In the genomic region with DNA sequence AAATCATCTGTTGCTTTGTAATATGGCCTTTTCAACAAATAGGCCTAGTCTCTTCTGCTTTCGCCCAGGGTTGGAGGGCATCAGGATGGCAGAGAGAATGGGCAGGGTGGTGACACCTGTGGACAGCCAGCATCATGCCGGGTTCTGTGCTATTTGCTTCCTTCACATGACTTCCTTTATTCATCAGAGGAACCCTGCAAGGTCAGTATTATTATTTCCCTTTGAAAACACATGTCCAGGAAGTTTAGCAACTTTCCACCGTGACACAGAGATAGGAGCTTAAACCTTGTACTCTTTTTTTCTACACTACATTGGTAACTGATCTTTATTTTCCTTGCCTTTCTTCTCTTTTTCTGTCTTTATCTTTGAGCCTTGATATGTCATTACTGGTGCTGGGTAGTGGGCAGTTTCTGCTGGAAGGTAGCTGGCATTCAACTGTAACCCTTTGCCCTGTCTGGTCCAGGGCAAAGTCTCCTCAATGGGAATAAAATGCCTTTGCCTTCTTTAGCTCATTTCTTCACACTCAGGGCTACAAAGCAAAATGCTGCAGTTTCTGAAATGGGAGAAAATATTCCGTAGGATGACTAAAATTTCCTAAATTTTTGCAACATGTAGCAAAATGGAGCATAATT, we compare ENCODE assay signal across 13 cellular contexts. TPM values are rescaled to one million over a fixed set of nuclear protein-coding genes. Genes with fewer than 3 reads are reported as not detected.
DNase-seq lines count a peak whose midpoint lies in the region; ATAC-seq and TF ChIP-seq lines count a peak whose summit lies in the region.
"Had no signal": no experiment of that assay in that cellular context is flagged by ENCODE, and none has a peak within 500 bp of the region (broad histone marks: within the 10 kb centered on the region; RNA-seq: fewer than 3 reads in every experiment).

No MANE protein-coding gene starts in this region.

- H3K27ac Mint-ChIP-seq in CD14-positive monocyte, result peak overlapping the region; percentile 68 to 95 (median 91)

- peak overlapping the region in 1 of 2 donors; percentile 23 for H3K4me3 Mint-ChIP-seq in CD14-positive monocyte
- H3K4me3 Mint-ChIP-seq: IgD-negative memory B cell had no signal

- 70 to 84% methylated on average over 4 of the region's 4 CpGs for WGBS in aorta, 2 donors

- no peaks in the 10 kb centered on the region for H3K9me3 Mint-ChIP-seq in CD14-positive monocyte
- H3K9me3 Mint-ChIP-seq: IgD-negative memory B cell had no signal

- TF ChIP-seq CTCF in CD14-positive monocyte (IDR thresholded peaks at IDR 0.05) (no peak), neutrophil (IDR thresholded peaks at IDR 0.05) (peak; percentile 32)

- H3K4me1 ChIP-seq in neutrophil (ENCODE audit: control insufficient read depth in 1 of 2, insufficient read depth in 1 of 2, low read depth in 1 of 2, low read length in 1 of 2), result peaks cover 54 to 64% of the 10 kb centered on the region in 2 experiments
- no peaks in the 10 kb centered on the region for H3K4me1 ChIP-seq in aorta (ENCODE audit: control insufficient read depth in 1 of 2, insufficient read depth in 2 of 2, low read length in 2 of 2)

- DNase-seq in CD14-positive monocyte (ENCODE audit: low spot score), result peak; percentile 56
- peak; percentile 11 to 75 for DNase-seq in NOMO-1 (lab: John Stamatoyannopoulos, UW; ENCODE audit: unreplicated experiment in 2 of 2)
- DNase-seq in dermis microvascular lymphatic vessel endothelial cell (ENCODE audit: low read depth in 2 of 2), result peak; percentile 93 to 96
- DNase-seq in aorta, result no peak
- no peak for DNase-seq in COLO829 (ENCODE audit: low spot score)
- DNase-seq: cortex of kidney; NCI-H2227 treated with DMSO at 0.1 percent for 48 hours; posterior cingulate gyrus; stimulated activated CD4-positive, alpha-beta T cell treated with anti-CD3 and anti-CD28 coated beads, Interleukin-15, amount 100 ng/mL, for 24 hours had no signal

- ATAC-seq in HG02973 (IDR thresholded peaks at IDR 0.05; ENCODE audit: unreplicated experiment) (no peak), aorta (ENCODE audit: low FRiP score) (no peak), GM19023 (IDR thresholded peaks at IDR 0.05; ENCODE audit: unreplicated experiment) (no peak)

- H3K36me3 ChIP-seq in neutrophil (no peaks in the 10 kb centered on the region), aorta (ENCODE audit: control insufficient read depth in 1 of 2, insufficient read depth in 2 of 2, low read length in 1 of 2) (no peaks in the 10 kb centered on the region)

- peak overlapping the region; percentile 92 for H3K27ac ChIP-seq in neutrophil
- no peak overlapping the region for H3K27ac ChIP-seq in aorta (ENCODE audit: low read depth in 1 of 2, low read length in 2 of 2)

- H3K36me3 Mint-ChIP-seq in CD14-positive monocyte, result peaks cover 2 to 3% of the 10 kb centered on the region in 2 donors

- intact Hi-C loops in CD14-positive monocyte (cut with micrococcal nuclease) (loop anchor here in 1 of 2 donors (10.0 kb wide), 1 partner anchor 106 kb away; a partner anchor contains a TSS), aorta (cut with DNase I) (no loop called here)

- H3K27me3 ChIP-seq in neutrophil (no peaks in the 10 kb centered on the region), aorta (ENCODE audit: control insufficient read depth in 1 of 2, insufficient read depth in 2 of 2, low read length in 1 of 2) (no peaks in the 10 kb centered on the region)

- peaks cover 44% of the 10 kb centered on the region for H3K4me1 Mint-ChIP-seq in CD14-positive monocyte

- peaks cover 0 to 5% (median 0%) of the 10 kb centered on the region in 3 donors for H3K27me3 Mint-ChIP-seq in CD14-positive monocyte (ENCODE audit: low read depth in 3 of 3)

- no peaks in the 10 kb centered on the region for H3K9me3 ChIP-seq in neutrophil
- H3K9me3 ChIP-seq in aorta (ENCODE audit: control insufficient read depth, low read length), result no peaks in the 10 kb centered on the region

- H3K4me3 ChIP-seq in neutrophil (ENCODE audit: low read depth in 1 of 2, low read length in 1 of 2) (peak overlapping the region; percentile 14 to 26), aorta (ENCODE audit: low read length in 2 of 2) (no peak overlapping the region)

RNA-seq across cellular contexts. Expression of a gene that starts 5.0 kb away (rescaled TPM):
- polyA plus RNA-seq in CD14-positive monocyte (100 to 1,000 TPM; 153 to 221 TPM), aorta (10 to 100 TPM; 36.0 to 48.0 TPM)
- total RNA-seq in dermis microvascular lymphatic vessel endothelial cell (61.4 and 68.7 TPM in 2 replicates), aorta (10 to 100 TPM; 41.3 to 48.7 TPM)

Comparison
In these comparisons a context has a peak if more than half of its experiments do, and no peak if none do; other contexts are left out.
1. DNase-seq: peak in CD14-positive monocyte (single experiment), NOMO-1 (2 of 2) and dermis microvascular lymphatic vessel endothelial cell (2 of 2); none in aorta (0 of 2) and COLO829 (single experiment).
2. H3K4me3 ChIP-seq: peak in neutrophil (2 of 2); none in aorta (0 of 2).